25 cellular contexts compared by ENCODE assay signal in the genomic region with DNA sequence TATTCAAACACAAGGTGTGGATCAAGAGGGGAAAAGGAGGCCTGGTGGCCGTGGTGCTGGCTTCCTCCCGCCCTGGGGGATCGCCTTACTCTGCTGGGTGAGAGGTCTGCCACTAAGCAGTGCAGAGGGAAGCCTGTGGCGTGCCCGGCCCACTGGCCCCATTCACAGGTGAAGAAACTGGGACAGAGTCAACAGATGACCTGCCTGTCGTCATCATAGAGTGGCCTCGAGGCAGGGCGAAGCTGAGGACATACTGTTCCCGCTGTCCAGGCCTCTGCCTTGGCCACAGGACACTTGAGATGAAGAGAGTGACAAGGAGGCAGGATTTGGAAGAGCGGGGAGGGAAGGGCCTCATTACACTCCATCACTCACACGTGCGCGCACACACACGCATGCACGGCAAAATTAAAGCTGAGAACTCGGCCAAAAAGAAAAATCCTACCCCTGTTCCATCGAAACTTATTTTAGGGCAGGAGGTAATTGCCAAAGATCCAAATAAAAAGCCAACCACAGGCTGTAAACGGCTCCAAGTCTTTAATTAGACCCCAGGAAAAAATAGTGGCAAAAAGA. TPM values are rescaled to one million over a fixed set of nuclear protein-coding genes. Genes with fewer than 3 reads are reported as not detected.
DNase-seq lines count a peak whose midpoint lies in the region; ATAC-seq and TF ChIP-seq lines count a peak whose summit lies in the region.
"Had no signal": no experiment of that assay in that cellular context is flagged by ENCODE, and none has a peak within 500 bp of the region (broad histone marks: within the 10 kb centered on the region; RNA-seq: fewer than 3 reads in every experiment).

No MANE protein-coding gene starts in this region.

- no peak overlapping the region for H3K4ac ChIP-seq in trophoblast cell (ENCODE audit: low read depth, low read length)

- H3K27ac Mint-ChIP-seq in activated T-helper 2 cell treated with anti-CD3 and anti-CD28 coated beads, Interferon-gamma antibody, Interleukin-2, Interleukin-4, amounts not matched to agents 10 μg/mL and 5 μg/mL and 100 μg/mL, durations not matched to agents 14 hours and 24 hours and 36 hours: no peak overlapping the region
- H3K27ac Mint-ChIP-seq in effector memory CD8-positive, alpha-beta T cell: no peak overlapping the region
- H3K27ac Mint-ChIP-seq: activated CD8-positive, alpha-beta memory T cell treated with anti-CD3 and anti-CD28 coated beads, Interleukin-2, amount 10 ng/mL, durations not matched to agents 7 days and 5 days; activated naive CD4-positive, alpha-beta T cell treated with anti-CD3 and anti-CD28 coated beads, Interleukin-2, amount 10 ng/mL, durations not matched to agents 7 days and 5 days; activated T-cell treated with anti-CD3 and anti-CD28 coated beads, Interleukin-2, amount 50 U/mL, for 72 hours; mesothelial cell of epicardium; natural killer cell; stimulated activated naive CD8-positive, alpha-beta T cell treated with anti-CD3 and anti-CD28 coated beads, Interleukin-15, amount 100 ng/mL, for 72 hours; type B pancreatic cell had no signal

- H3K36me3 Mint-ChIP-seq in activated T-helper 2 cell treated with anti-CD3 and anti-CD28 coated beads, Interferon-gamma antibody, Interleukin-2, Interleukin-4, amounts not matched to agents 10 μg/mL and 5 μg/mL and 100 μg/mL, durations not matched to agents 14 hours and 24 hours and 36 hours (ENCODE audit: low read depth): no peaks in the 10 kb centered on the region
- no peaks in the 10 kb centered on the region for H3K36me3 Mint-ChIP-seq in effector memory CD8-positive, alpha-beta T cell (ENCODE audit: insufficient read depth)
- H3K36me3 Mint-ChIP-seq: activated CD8-positive, alpha-beta memory T cell treated with anti-CD3 and anti-CD28 coated beads, Interleukin-2, amount 10 ng/mL, durations not matched to agents 7 days and 5 days; activated naive CD4-positive, alpha-beta T cell treated with anti-CD3 and anti-CD28 coated beads, Interleukin-2, amount 10 ng/mL, durations not matched to agents 7 days and 5 days; mesothelial cell of epicardium; natural killer cell; type B pancreatic cell had no signal

- H3K79me2 ChIP-seq in trophoblast cell (ENCODE audit: control insufficient read depth, insufficient read depth, low read length, poor library complexity): no peaks in the 10 kb centered on the region

- intact Hi-C loops in left ventricle myocardium superior (cut with micrococcal nuclease): no loop called here
- intact Hi-C loops in activated T-helper 2 cell treated with anti-CD3 and anti-CD28 coated beads, Interferon-gamma antibody, Interleukin-2, Interleukin-4, amounts not matched to agents 10 μg/mL and 5 μg/mL and 100 μg/mL, durations not matched to agents 14 hours and 24 hours and 36 hours (cut with micrococcal nuclease): no loop called here

- H3K4me2 ChIP-seq in trophoblast cell (ENCODE audit: low read length): no peak overlapping the region

- no peak overlapping the region for H2BK120ac ChIP-seq in trophoblast cell (ENCODE audit: insufficient read depth, low read length, poor library complexity)

- no peaks in the 10 kb centered on the region for H3K4me1 ChIP-seq in trophoblast cell (ENCODE audit: control insufficient read depth in 1 of 2, insufficient read depth in 2 of 2, low read length in 2 of 2)
- H3K4me1 ChIP-seq in BE2C: no peaks in the 10 kb centered on the region

- H3K23ac ChIP-seq in trophoblast cell (ENCODE audit: low read length): no peak overlapping the region

- ATAC-seq in left ventricle myocardium superior: peak; percentile 83
- ATAC-seq in effector memory CD8-positive, alpha-beta T cell (replicated peaks): no peak
- ATAC-seq: activated CD8-positive, alpha-beta memory T cell treated with anti-CD3 and anti-CD28 coated beads, Interleukin-2, amount 10 ng/mL, durations not matched to agents 7 days and 5 days; activated T-cell treated with anti-CD3 and anti-CD28 coated beads, Interleukin-2, amount 50 U/mL, for 72 hours; natural killer cell; stimulated activated naive CD8-positive, alpha-beta T cell treated with anti-CD3 and anti-CD28 coated beads, Interleukin-15, amount 100 ng/mL, for 72 hours had no signal

- no peaks in the 10 kb centered on the region for H3K4me1 Mint-ChIP-seq in activated T-helper 2 cell treated with anti-CD3 and anti-CD28 coated beads, Interferon-gamma antibody, Interleukin-2, Interleukin-4, amounts not matched to agents 10 μg/mL and 5 μg/mL and 100 μg/mL, durations not matched to agents 14 hours and 24 hours and 36 hours (ENCODE audit: low read depth)
- no peaks in the 10 kb centered on the region for H3K4me1 Mint-ChIP-seq in effector memory CD8-positive, alpha-beta T cell (ENCODE audit: low read depth in 2 of 2)
- H3K4me1 Mint-ChIP-seq: activated CD8-positive, alpha-beta memory T cell treated with anti-CD3 and anti-CD28 coated beads, Interleukin-2, amount 10 ng/mL, durations not matched to agents 7 days and 5 days; activated naive CD4-positive, alpha-beta T cell treated with anti-CD3 and anti-CD28 coated beads, Interleukin-2, amount 10 ng/mL, durations not matched to agents 7 days and 5 days; natural killer cell; stimulated activated naive CD8-positive, alpha-beta T cell treated with anti-CD3 and anti-CD28 coated beads, Interleukin-15, amount 100 ng/mL, for 72 hours had no signal

- H2BK5ac ChIP-seq in trophoblast cell (ENCODE audit: low read depth, low read length, poor library complexity): no peak overlapping the region

- H3K27me3 Mint-ChIP-seq in activated T-helper 2 cell treated with anti-CD3 and anti-CD28 coated beads, Interferon-gamma antibody, Interleukin-2, Interleukin-4, amounts not matched to agents 10 μg/mL and 5 μg/mL and 100 μg/mL, durations not matched to agents 14 hours and 24 hours and 36 hours (ENCODE audit: low read depth): peaks cover 4% of the 10 kb centered on the region
- peaks cover 22 to 34% of the 10 kb centered on the region in 2 donors for H3K27me3 Mint-ChIP-seq in effector memory CD8-positive, alpha-beta T cell

- WGBS in trophoblast cell (ENCODE audit: extremely low coverage, insufficient coverage, insufficient read length): no CpG with 5 or more reads among the region's 18 CpGs

- H3K27me3 ChIP-seq in trophoblast cell (ENCODE audit: insufficient read depth, low read length) (no peaks in the 10 kb centered on the region), BE2C (no peaks in the 10 kb centered on the region)
- H3K27me3 ChIP-seq: ovary had no signal

- no peak overlapping the region for H2AK5ac ChIP-seq in trophoblast cell (ENCODE audit: low read length)

- no peak overlapping the region for H3K4me3 Mint-ChIP-seq in activated T-helper 2 cell treated with anti-CD3 and anti-CD28 coated beads, Interferon-gamma antibody, Interleukin-2, Interleukin-4, amounts not matched to agents 10 μg/mL and 5 μg/mL and 100 μg/mL, durations not matched to agents 14 hours and 24 hours and 36 hours (ENCODE audit: low read depth)
- no peak overlapping the region for H3K4me3 Mint-ChIP-seq in effector memory CD8-positive, alpha-beta T cell
- H3K4me3 Mint-ChIP-seq: activated CD8-positive, alpha-beta memory T cell treated with anti-CD3 and anti-CD28 coated beads, Interleukin-2, amount 10 ng/mL, durations not matched to agents 7 days and 5 days; activated naive CD4-positive, alpha-beta T cell treated with anti-CD3 and anti-CD28 coated beads, Interleukin-2, amount 10 ng/mL, durations not matched to agents 7 days and 5 days; activated T-cell treated with anti-CD3 and anti-CD28 coated beads, Interleukin-2, amount 50 U/mL, for 72 hours; mesothelial cell of epicardium; natural killer cell; stimulated activated naive CD8-positive, alpha-beta T cell treated with anti-CD3 and anti-CD28 coated beads, Interleukin-15, amount 100 ng/mL, for 72 hours; type B pancreatic cell had no signal

- no peaks in the 10 kb centered on the region for H3K9me3 ChIP-seq in trophoblast cell (ENCODE audit: insufficient read depth, low read depth, low read length)
- H3K9me3 ChIP-seq in BE2C: no peaks in the 10 kb centered on the region
- H3K9me3 ChIP-seq: ovary had no signal

- no peak overlapping the region for H4K8ac ChIP-seq in trophoblast cell (ENCODE audit: low read depth, low read length)

- H3K4me3 ChIP-seq in trophoblast cell (ENCODE audit: low read depth, low read length): no peak overlapping the region
- no peak overlapping the region for H3K4me3 ChIP-seq in BE2C (ENCODE audit: low read depth, low read length)
- H3K4me3 ChIP-seq: ovary had no signal

- H2BK12ac ChIP-seq in trophoblast cell (ENCODE audit: low read length): no peak overlapping the region

- no peak overlapping the region for H4K91ac ChIP-seq in trophoblast cell (ENCODE audit: low read depth, low read length)

- peak overlapping the region; percentile 73 for H3K27ac ChIP-seq in 22Rv1
- H3K27ac ChIP-seq in VCaP: peak overlapping the region; percentile 11
- H3K27ac ChIP-seq in trophoblast cell (ENCODE audit: low read depth, low read length): no peak overlapping the region
- H3K27ac ChIP-seq: C4-2B, ovary had no signal

- DNase-seq in left ventricle myocardium superior: peak; percentile 57
- DNase-seq in trophoblast cell: peak; percentile 24 to 43
- no peak for DNase-seq in activated T-helper 2 cell treated with anti-CD3 and anti-CD28 coated beads, Interferon-gamma antibody, Interleukin-2, Interleukin-4, amounts not matched to agents 10 μg/mL and 5 μg/mL and 100 μg/mL, durations not matched to agents 14 hours and 24 hours and 36 hours (ENCODE audit: low spot score)
- DNase-seq in AG08396 (ENCODE audit: low spot score): no peak
- DNase-seq in BE2C: no peak
- DNase-seq in effector memory CD8-positive, alpha-beta T cell: no peak
- DNase-seq: activated CD4-positive, alpha-beta T cell treated with anti-CD3 and anti-CD28 coated beads, Interleukin-2, amount 50 U/mL, for 1 hour; activated CD8-positive, alpha-beta memory T cell treated with anti-CD3 and anti-CD28 coated beads, Interleukin-2, amount 10 ng/mL, durations not matched to agents 7 days and 5 days; activated naive CD4-positive, alpha-beta T cell treated with anti-CD3 and anti-CD28 coated beads, Interleukin-2, amount 10 ng/mL, durations not matched to agents 7 days and 5 days; activated T-cell treated with anti-CD3 and anti-CD28 coated beads, Interleukin-2, amount 50 U/mL, for 72 hours; amniotic stem cell; central memory CD4-positive, alpha-beta T cell; dermis blood vessel endothelial cell; Kasumi-1; natural killer cell; NCI-H1048; NCI-H1930; ovary; stimulated activated naive CD8-positive, alpha-beta T cell treated with anti-CD3 and anti-CD28 coated beads, Interleukin-15, amount 100 ng/mL, for 72 hours; T-helper 9 cell had no signal

- no peak overlapping the region for H3K9ac ChIP-seq in trophoblast cell (ENCODE audit: low read length)

- TF ChIP-seq CTCF in 22Rv1 (IDR thresholded peaks at IDR 0.05) (no peak), VCaP (conservative IDR thresholded peaks at IDR 0.05) (no peak), BE2C (IDR thresholded peaks at IDR 0.05; ENCODE audit: low read depth, low read length) (no peak)

- H3K9me3 Mint-ChIP-seq in activated T-helper 2 cell treated with anti-CD3 and anti-CD28 coated beads, Interferon-gamma antibody, Interleukin-2, Interleukin-4, amounts not matched to agents 10 μg/mL and 5 μg/mL and 100 μg/mL, durations not matched to agents 14 hours and 24 hours and 36 hours: no peaks in the 10 kb centered on the region
- no peaks in the 10 kb centered on the region for H3K9me3 Mint-ChIP-seq in effector memory CD8-positive, alpha-beta T cell
- H3K9me3 Mint-ChIP-seq: activated naive CD4-positive, alpha-beta T cell treated with anti-CD3 and anti-CD28 coated beads, Interleukin-2, amount 10 ng/mL, durations not matched to agents 7 days and 5 days; activated T-cell treated with anti-CD3 and anti-CD28 coated beads, Interleukin-2, amount 50 U/mL, for 72 hours; mesothelial cell of epicardium; natural killer cell; stimulated activated naive CD8-positive, alpha-beta T cell treated with anti-CD3 and anti-CD28 coated beads, Interleukin-15, amount 100 ng/mL, for 72 hours; type B pancreatic cell had no signal

- H3K36me3 ChIP-seq in trophoblast cell (ENCODE audit: control insufficient read depth in 1 of 2, insufficient read depth in 2 of 2, low read length in 2 of 2): no peaks in the 10 kb centered on the region
- H3K36me3 ChIP-seq in BE2C: no peaks in the 10 kb centered on the region
- H3K36me3 ChIP-seq: ovary had no signal

- H3K79me1 ChIP-seq in trophoblast cell (ENCODE audit: low read length): no peaks in the 10 kb centered on the region

- no peak overlapping the region for H4K12ac ChIP-seq in trophoblast cell (ENCODE audit: low read depth, low read length)

- no peak overlapping the region for H3K14ac ChIP-seq in trophoblast cell (ENCODE audit: low read length)

- H2AFZ ChIP-seq in trophoblast cell (ENCODE audit: insufficient read depth, low read length, poor library complexity): no peak overlapping the region

- H3K18ac ChIP-seq in trophoblast cell (ENCODE audit: low read length): no peak overlapping the region

RNA-seq across cellular contexts. Expression of a gene that starts 50.5 kb away (rescaled TPM):
- total RNA-seq in left ventricle myocardium superior: 57.8 TPM
- polyA plus RNA-seq in trophoblast cell (2013): 4.4 and 4.8 TPM in 2 replicates
- total RNA-seq in activated T-helper 2 cell treated with anti-CD3 and anti-CD28 coated beads, Interferon-gamma antibody, Interleukin-2, Interleukin-4, amounts not matched to agents 10 μg/mL and 5 μg/mL and 100 μg/mL, durations not matched to agents 14 hours and 24 hours and 36 hours: 8.6 and 9.9 TPM in 2 replicates
- 12.2 TPM for polyA plus RNA-seq in BE2C (2012; ENCODE audit: insufficient read depth, insufficient read length, low read depth)

Comparison
In these comparisons a context has a peak if more than half of its experiments do, and no peak if none do; other contexts are left out.
1. DNase-seq: peak in left ventricle myocardium superior (single experiment) and trophoblast cell (2 of 2); none in activated T-helper 2 cell treated with anti-CD3 and anti-CD28 coated beads, Interferon-gamma antibody, Interleukin-2, Interleukin-4, amounts not matched to agents 10 μg/mL and 5 μg/mL and 100 μg/mL, durations not matched to agents 14 hours and 24 hours and 36 hours (single experiment), AG08396 (single experiment), BE2C (single experiment) and effector memory CD8-positive, alpha-beta T cell (0 of 3).